ENCODE assay signal across 8 cellular contexts in genomic region chr17:78840780-78841611, GRCh38. TPM values are rescaled to one million over a fixed set of nuclear protein-coding genes. Genes with fewer than 3 reads are reported as not detected.
DNase-seq lines count a peak whose midpoint lies in the region; ATAC-seq, FAIRE-seq and TF ChIP-seq lines count a peak whose summit lies in the region.

USP36 (minus strand) TSS chr17:78840814; CDS start chr17:78836363, 4,451 bp downstream.

- TF ChIP-seq CTCF in D721Med (IDR thresholded peaks at IDR 0.05; ENCODE audit: insufficient read depth, missing control alignments) = no peak
- peak; percentile 24; the same call in 1 of the 2 replicates for TF ChIP-seq CTCF in OCI-LY7 (conservative IDR thresholded peaks at IDR 0.05; ENCODE audit: low read length)
- no peak for TF ChIP-seq CTCF in endothelial cell of umbilical vein (IDR thresholded peaks at IDR 0.05; ENCODE audit: extremely low read depth in 1 of 2, insufficient read depth in 1 of 2, low read depth in 1 of 2, low read length in 2 of 2)

- peak; percentile 47 for TF ChIP-seq POLR2A in endothelial cell of umbilical vein (IDR thresholded peaks at IDR 0.05; ENCODE audit: low read depth, low read length)

- FAIRE-seq in D721Med (lab: Jason Lieb, UNC) = no peak
- FAIRE-seq in endothelial cell of umbilical vein (lab: Jason Lieb, UNC) = peak; percentile 99

- H4K20me1 ChIP-seq in OCI-LY7 (ENCODE audit: insufficient read depth, low read length) = peaks cover 22% of the 10 kb centered on the region; the same call in 1 of the 2 replicates
- H4K20me1 ChIP-seq in endothelial cell of umbilical vein (replicated peaks; ENCODE audit: control insufficient read depth, extremely low read depth, insufficient read depth, low read length) = no peaks in the 10 kb centered on the region

- POLR2A ChIA-PET in OCI-LY7 (lab: Charles Lee) (interaction anchor here (0.9 kb wide), 1 partner anchor 126 kb away, joined by 3 read pairs; no protein-coding TSS in a partner anchor), endothelial cell of umbilical vein (lab: Charles Lee) (interaction anchor here (0.9 kb wide), 1 partner anchor 19 kb away, joined by 5 read pairs; no protein-coding TSS in a partner anchor)

- no peaks in the 10 kb centered on the region for H3K9me2 ChIP-seq in OCI-LY7 (ENCODE audit: insufficient read depth, low read length)

- H3K9ac ChIP-seq in endothelial cell of umbilical vein (replicated peaks; ENCODE audit: extremely low read depth, insufficient read depth, low read length) = peak within 1 kb of the TSS; percentile 87

- DNase-seq in D721Med (ENCODE audit: insufficient read length, low spot score) = peak; percentile 91
- peak; percentile 91 for DNase-seq in HuH-7.5 (ENCODE audit: low spot score)
- peak; percentile 100 for DNase-seq in OCI-LY7 (ENCODE audit: low spot score)
- peak; percentile 99 for DNase-seq in activated T-cell treated with anti-CD3 and anti-CD28 coated beads for 1 hour (ENCODE audit: low read depth)
- peak; percentile 99 for DNase-seq in endothelial cell of umbilical vein (ENCODE audit: low read depth, low spot score)
- DNase-seq in middle frontal gyrus (ENCODE audit: extremely low spot score, low spot score) = peak; percentile 99
- DNase-seq in stimulated activated CD8-positive, alpha-beta memory T cell treated with anti-CD3 and anti-CD28 coated beads, Interleukin-2, amount 100 ng/mL, for 48 hours (ENCODE audit: low read depth in 2 of 2) = peak; percentile 99 to 100

- H3K9me3 ChIP-seq in OCI-LY7 (ENCODE audit: low read length) (no peaks in the 10 kb centered on the region), endothelial cell of umbilical vein (replicated peaks; ENCODE audit: control insufficient read depth, insufficient read depth, low read length) (no peaks in the 10 kb centered on the region)

- H3K4me2 ChIP-seq in OCI-LY7 (ENCODE audit: low read length) = peak within 1 kb of the TSS; percentile 91
- peak within 1 kb of the TSS; percentile 89 for H3K4me2 ChIP-seq in endothelial cell of umbilical vein (ENCODE audit: insufficient read depth, low read length)

- H3K4me1 ChIP-seq in OCI-LY7 (ENCODE audit: insufficient read depth, low read length, poor library complexity, severe bottlenecking) (peaks cover 28% of the 10 kb centered on the region), endothelial cell of umbilical vein (ENCODE audit: control insufficient read depth, extremely low read depth, insufficient read depth, low read length) (peaks cover 16% of the 10 kb centered on the region)

- CTCF ChIA-PET in OCI-LY7 (lab: Charles Lee; ENCODE audit: unreplicated experiment) = interaction anchor here (0.6 kb wide), 1 partner anchor 46 kb away, joined by 3 read pairs; no protein-coding TSS in a partner anchor
- CTCF ChIA-PET in endothelial cell of umbilical vein (lab: Charles Lee) = interaction anchor here (1.5 to 2.1 kb wide), 2 partner anchors 25 to 130 kb away, joined by 6 to 13 read pairs; no protein-coding TSS in a partner anchor

- H3K36me3 ChIP-seq in OCI-LY7 (ENCODE audit: insufficient read depth, low read length) (peaks cover 29% of the 10 kb centered on the region), endothelial cell of umbilical vein (ENCODE audit: control insufficient read depth in 2 of 2, extremely low read depth in 1 of 2, insufficient read depth in 2 of 2, low read length in 2 of 2) (peaks cover 3 to 12% of the 10 kb centered on the region in 2 experiments)

- H3K27ac ChIP-seq in OCI-LY7 (ENCODE audit: low read depth, low read length, poor library complexity, severe bottlenecking) (peak within 1 kb of the TSS; percentile 70), endothelial cell of umbilical vein (ENCODE audit: insufficient read depth, low read depth, low read length) (peak within 1 kb of the TSS; percentile 81)

- H3K9me1 ChIP-seq in endothelial cell of umbilical vein (replicated peaks; ENCODE audit: control insufficient read depth, extremely low read depth, insufficient read depth, low read length) = no peaks in the 10 kb centered on the region

- intact Hi-C loops in OCI-LY7 (cut with micrococcal nuclease; ENCODE audit: unreplicated experiment) = loop anchor here (2.0 to 5.0 kb wide), 3 partner anchors 60 to 344 kb away; no protein-coding TSS in a partner anchor
- intact Hi-C loops in endothelial cell of umbilical vein (cut with micrococcal nuclease) = loop anchor here (1.0 to 2.0 kb wide), 3 partner anchors 22 to 93 kb away; no protein-coding TSS in a partner anchor

- peak; percentile 84 for ATAC-seq in GM21526 (IDR thresholded peaks at IDR 0.05; ENCODE audit: low FRiP score, unreplicated experiment)

- no peaks in the 10 kb centered on the region for H3K27me3 ChIP-seq in endothelial cell of umbilical vein (ENCODE audit: control insufficient read depth in 2 of 2, insufficient read depth in 2 of 2, low read length in 2 of 2)

- BruUV-seq in OCI-LY7 (replicated peaks; lab: Mats Ljungman, UMichigan) = no TSS peak
- BruUV-seq in endothelial cell of umbilical vein (replicated peaks; lab: Mats Ljungman, UMichigan) = TSS peak; percentile 8

- H2AFZ ChIP-seq in OCI-LY7 (ENCODE audit: low read length) = peak within 1 kb of the TSS; percentile 65
- H2AFZ ChIP-seq in endothelial cell of umbilical vein (ENCODE audit: low read depth, low read length) = peak within 1 kb of the TSS; percentile 78

- H3K79me2 ChIP-seq in OCI-LY7 (ENCODE audit: insufficient read depth, low read depth, low read length) = peaks cover 40% of the 10 kb centered on the region
- peaks cover 31% of the 10 kb centered on the region for H3K79me2 ChIP-seq in endothelial cell of umbilical vein (ENCODE audit: control insufficient read depth, insufficient read depth, low read length)

- dilution Hi-C loops in endothelial cell of umbilical vein (cut with MboI; ENCODE audit: extremely low pct_ligation_motif_present, low sequenced_read_pairs) = no loop called here

- H3K4me3 ChIP-seq in OCI-LY7 (ENCODE audit: low read depth, low read length, poor library complexity, severe bottlenecking) (peak within 1 kb of the TSS; percentile 84), endothelial cell of umbilical vein (replicated peaks in 1 of 3; ENCODE audit: insufficient read depth in 1 of 3, low read depth in 1 of 3, low read length in 3 of 3) (peak within 1 kb of the TSS; percentile 64 to 72 (median 68))

TF ChIP-seq in endothelial cell of umbilical vein, 7 proteins besides CTCF, POLR2A, EP300 and RAD21:
- no peak for TF ChIP-seq GATA2 (IDR thresholded peaks at IDR 0.05; ENCODE audit: insufficient read depth, insufficient read length, low read depth, low read length)
- TF ChIP-seq FOS (IDR thresholded peaks at IDR 0.05; ENCODE audit: borderline replicate concordance, insufficient read depth, low read length) = no peak
- TF ChIP-seq JUN (IDR thresholded peaks at IDR 0.05; ENCODE audit: borderline replicate concordance, insufficient read depth, insufficient read length, low read depth) = peak; percentile 37
- no peak for TF ChIP-seq EZH2 (IDR thresholded peaks at IDR 0.05; ENCODE audit: borderline replicate concordance, low read depth, low read length, severe bottlenecking)
- peak; percentile 82 for TF ChIP-seq POLR2AphosphoS5 (IDR thresholded peaks at IDR 0.05; ENCODE audit: insufficient read depth, low read depth, low read length)
- peak; percentile 94 for TF ChIP-seq MAX (IDR thresholded peaks at IDR 0.05; ENCODE audit: insufficient read depth, insufficient read length)
- TF ChIP-seq MYC (IDR thresholded peaks at IDR 0.05; ENCODE audit: low read depth, low read length) = peak; percentile 80

RNA-seq across cellular contexts. Expression of gene USP36, which starts in this region (rescaled TPM):
- 46.6 and 47.2 TPM in 2 replicates for total RNA-seq in OCI-LY7 (2014; rRNA removed; shearing (Covaris generic))
- total RNA-seq in OCI-LY7 (2022) = 113 and 144 TPM in 2 replicates
- 46.6 and 49.8 TPM in 2 replicates for total RNA-seq in endothelial cell of umbilical vein
- polyA plus RNA-seq in endothelial cell of umbilical vein = 20.6 and 29.8 TPM in 2 replicates
- 16.2 TPM in 2 replicates for polyA plus RNA-seq in endothelial cell of umbilical vein (2011; cell fraction: cytosol; rRNA removed)
- 99.4 and 100 TPM in 2 replicates for polyA plus RNA-seq in endothelial cell of umbilical vein (2011; cell fraction: nucleus; rRNA removed)
- 37.7 and 49.1 TPM in 2 replicates for polyA plus RNA-seq in endothelial cell of umbilical vein (2012)
- polyA minus RNA-seq in endothelial cell of umbilical vein = 35.2 and 39.6 TPM in 2 replicates
- polyA minus RNA-seq in endothelial cell of umbilical vein (2011; cell fraction: cytosol; rRNA and poly(A)+ RNA removed) = 23.9 TPM
- polyA minus RNA-seq in endothelial cell of umbilical vein (2011; cell fraction: nucleus; rRNA and poly(A)+ RNA removed) = 41.5 and 45.4 TPM in 2 replicates

Comparison
In these comparisons a context has a peak if more than half of its experiments do, and no peak if none do; other contexts are left out.
1. Peak in every context shown above with its lines: DNase-seq, ATAC-seq, H3K4me3 ChIP-seq and H3K27ac ChIP-seq.